In the genomic region with DNA sequence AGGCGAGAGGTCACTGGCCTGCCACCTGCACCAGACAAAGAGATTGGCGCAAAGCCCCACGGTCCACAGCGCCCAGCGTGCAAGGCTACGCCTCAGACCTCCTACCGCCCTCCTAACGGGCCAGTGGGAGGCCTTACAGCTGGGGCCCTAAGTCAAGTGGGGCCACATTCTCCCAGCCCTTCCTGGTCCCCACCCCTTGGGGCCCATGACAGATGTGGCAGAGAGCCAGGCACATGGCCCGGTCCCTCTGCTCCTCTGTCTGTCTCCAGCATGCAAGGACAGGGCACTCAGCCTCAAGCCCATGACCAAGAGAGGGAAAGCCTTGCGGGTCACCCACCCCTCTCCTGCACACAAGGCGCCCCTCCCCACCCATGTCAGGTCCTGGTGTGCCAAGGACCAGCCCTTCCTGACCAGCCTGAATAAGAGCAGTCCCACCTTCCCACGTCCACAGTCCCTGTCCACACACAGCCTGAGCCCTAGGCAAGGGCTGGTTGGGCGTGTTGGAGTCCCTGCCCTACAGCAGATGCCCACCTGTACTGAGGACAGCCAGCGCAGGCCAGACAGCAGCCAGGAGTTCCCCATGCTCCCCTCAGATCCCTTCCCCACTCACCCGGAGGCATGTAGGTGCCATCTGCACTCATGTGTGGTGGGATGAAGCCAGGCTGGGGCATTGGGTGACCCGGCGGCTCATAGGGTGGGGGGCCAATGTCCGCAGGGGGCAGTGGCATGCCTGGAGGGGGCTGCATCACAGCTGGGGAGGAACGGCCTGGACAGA, we compare ENCODE assay signal across 18 cellular contexts. TPM values are rescaled to one million over a fixed set of nuclear protein-coding genes. Genes with fewer than 3 reads are reported as not detected.
DNase-seq lines count a peak whose midpoint lies in the region; ATAC-seq, FAIRE-seq and TF ChIP-seq lines count a peak whose summit lies in the region.
"Had no signal": no experiment of that assay in that cellular context is flagged by ENCODE, and none has a peak within 500 bp of the region (broad histone marks: within the 10 kb centered on the region; RNA-seq: fewer than 3 reads in every experiment).

No MANE protein-coding gene starts in this region.

- TF ChIP-seq CTCF in activated CD8-positive, alpha-beta T cell treated with anti-CD3 and anti-CD28 coated beads for 36 hours (IDR thresholded peaks at IDR 0.05), result no peak
- no peak for TF ChIP-seq CTCF in cardiac muscle cell (IDR thresholded peaks at IDR 0.05; ENCODE audit: low read depth, low read length)
- TF ChIP-seq CTCF in gastroesophageal sphincter (IDR thresholded peaks at IDR 0.05), result no peak

- H3K27me3 Mint-ChIP-seq in activated CD8-positive, alpha-beta T cell treated with anti-CD3 and anti-CD28 coated beads for 36 hours, result no peaks in the 10 kb centered on the region

- TF ChIP-seq POLR2A in GM12892 (IDR thresholded peaks at IDR 0.05; ENCODE audit: low read depth, low read length) (no peak), gastroesophageal sphincter (IDR thresholded peaks at IDR 0.05) (no peak)

- H3K36me3 ChIP-seq in cardiac muscle cell, result peaks cover 11% of the 10 kb centered on the region
- peaks cover 0 to 56% of the 10 kb centered on the region in 2 donors for H3K36me3 ChIP-seq in gastroesophageal sphincter

- no peak for DNase-seq in GM12892 (ENCODE audit: insufficient read length)
- DNase-seq in activated CD8-positive, alpha-beta T cell treated with anti-CD3 and anti-CD28 coated beads for 36 hours, result no peak
- no peak for DNase-seq in cardiac muscle cell (ENCODE audit: low read depth in 1 of 2, low spot score in 1 of 2)
- DNase-seq in stimulated activated effector memory CD8-positive, alpha-beta T cell treated with anti-CD3 and anti-CD28 coated beads, Interleukin-12 subunit alpha, Interleukin-12 subunit beta, amount 100 ng/mL, for 72 hours (ENCODE audit: low spot score in 2 of 2), result no peak
- no peak for DNase-seq in hepatic stellate cell (ENCODE audit: low spot score)
- no peak for DNase-seq in dermis blood vessel endothelial cell
- DNase-seq: activated CD4-positive, CD25-positive, alpha-beta regulatory T cell treated with anti-CD3 and anti-CD28 coated beads, Interleukin-2, amount 50 U/mL, for 72 hours; activated effector memory CD4-positive, alpha-beta T cell treated with Interleukin-2 at 50 U/mL for 16 hours; NCI-H1092; NCI-H510A treated with DMSO at 0.1 percent for 48 hours; stimulated activated CD4-positive, alpha-beta T cell treated with anti-CD3 and anti-CD28 coated beads, Interleukin-4, amount 100 ng/mL, for 24 hours; stimulated activated naive CD4-positive, alpha-beta T cell treated with Interleukin-2 at 50 U/mL for 16 hours had no signal

- H3K9me3 ChIP-seq in cardiac muscle cell (ENCODE audit: low read depth) (no peaks in the 10 kb centered on the region), gastroesophageal sphincter (no peaks in the 10 kb centered on the region)

- no peak overlapping the region for H3K4me3 ChIP-seq in cardiac muscle cell
- no peak overlapping the region for H3K4me3 ChIP-seq in gastroesophageal sphincter
- H3K4me3 ChIP-seq: hepatocyte had no signal

- 71 to 80% methylated on average over 1 of the region's 19 CpGs for WGBS in gastroesophageal sphincter (ENCODE audit: low coverage in 1 of 2), 2 donors

- H3K27ac Mint-ChIP-seq in activated CD8-positive, alpha-beta T cell treated with anti-CD3 and anti-CD28 coated beads for 36 hours, result peak overlapping the region; percentile 43
- H3K27ac Mint-ChIP-seq in stimulated activated effector memory CD8-positive, alpha-beta T cell treated with anti-CD3 and anti-CD28 coated beads, Interleukin-12 subunit alpha, Interleukin-12 subunit beta, amount 100 ng/mL, for 72 hours, result peak overlapping the region; percentile 96
- H3K27ac Mint-ChIP-seq: nephron had no signal

- CTCF ChIA-PET in activated CD8-positive, alpha-beta T cell treated with anti-CD3 and anti-CD28 coated beads for 36 hours (lab: Charles Lee), result interaction anchor here (0.5 to 1.9 kb wide), 2 partner anchors 35 to 86 kb away, joined by 3 to 9 read pairs; no protein-coding TSS in a partner anchor

- peaks cover 44% of the 10 kb centered on the region for H3K4me1 Mint-ChIP-seq in activated CD8-positive, alpha-beta T cell treated with anti-CD3 and anti-CD28 coated beads for 36 hours (ENCODE audit: low read depth)
- peaks cover 52% of the 10 kb centered on the region for H3K4me1 Mint-ChIP-seq in stimulated activated effector memory CD8-positive, alpha-beta T cell treated with anti-CD3 and anti-CD28 coated beads, Interleukin-12 subunit alpha, Interleukin-12 subunit beta, amount 100 ng/mL, for 72 hours

- intact Hi-C loops in activated CD8-positive, alpha-beta T cell treated with anti-CD3 and anti-CD28 coated beads for 36 hours (cut with micrococcal nuclease), result no loop called here

- no peak overlapping the region for H3K4me3 Mint-ChIP-seq in activated CD8-positive, alpha-beta T cell treated with anti-CD3 and anti-CD28 coated beads for 36 hours
- no peak overlapping the region for H3K4me3 Mint-ChIP-seq in stimulated activated effector memory CD8-positive, alpha-beta T cell treated with anti-CD3 and anti-CD28 coated beads, Interleukin-12 subunit alpha, Interleukin-12 subunit beta, amount 100 ng/mL, for 72 hours
- H3K4me3 Mint-ChIP-seq: nephron had no signal

- H3K27me3 ChIP-seq in cardiac muscle cell (no peaks in the 10 kb centered on the region), gastroesophageal sphincter (no peaks in the 10 kb centered on the region)
- H3K27me3 ChIP-seq: hepatocyte had no signal

- H3K36me3 Mint-ChIP-seq in activated CD8-positive, alpha-beta T cell treated with anti-CD3 and anti-CD28 coated beads for 36 hours (ENCODE audit: low read depth), result peaks cover 21% of the 10 kb centered on the region
- H3K36me3 Mint-ChIP-seq in stimulated activated effector memory CD8-positive, alpha-beta T cell treated with anti-CD3 and anti-CD28 coated beads, Interleukin-12 subunit alpha, Interleukin-12 subunit beta, amount 100 ng/mL, for 72 hours, result peaks cover 59% of the 10 kb centered on the region

- H3K4me1 ChIP-seq in cardiac muscle cell (ENCODE audit: low read depth) (no peaks in the 10 kb centered on the region), gastroesophageal sphincter (peaks cover 0 to 59% (median 28%) of the 10 kb centered on the region in 3 donors)

- no peaks in the 10 kb centered on the region for H3K9me3 Mint-ChIP-seq in activated CD8-positive, alpha-beta T cell treated with anti-CD3 and anti-CD28 coated beads for 36 hours
- H3K9me3 Mint-ChIP-seq in stimulated activated effector memory CD8-positive, alpha-beta T cell treated with anti-CD3 and anti-CD28 coated beads, Interleukin-12 subunit alpha, Interleukin-12 subunit beta, amount 100 ng/mL, for 72 hours, result no peaks in the 10 kb centered on the region
- H3K9me3 Mint-ChIP-seq: nephron had no signal

- peak overlapping the region; percentile 10 for H3K27ac ChIP-seq in cardiac muscle cell
- peak overlapping the region in 2 of 4 donors; percentile 19 to 44 for H3K27ac ChIP-seq in gastroesophageal sphincter
- H3K27ac ChIP-seq: hepatocyte had no signal

- no peak for TF ChIP-seq EP300 in gastroesophageal sphincter (IDR thresholded peaks at IDR 0.05)

- ATAC-seq in activated CD8-positive, alpha-beta T cell treated with anti-CD3 and anti-CD28 coated beads for 36 hours, result no peak
- ATAC-seq in stimulated activated effector memory CD8-positive, alpha-beta T cell treated with anti-CD3 and anti-CD28 coated beads, Interleukin-12 subunit alpha, Interleukin-12 subunit beta, amount 100 ng/mL, for 72 hours, result no peak
- no peak for ATAC-seq in gastroesophageal sphincter
- ATAC-seq: left lobe of liver had no signal

- POLR2A ChIA-PET in activated CD8-positive, alpha-beta T cell treated with anti-CD3 and anti-CD28 coated beads for 36 hours (lab: Charles Lee), result interaction anchor here (0.9 to 1.1 kb wide), 2 partner anchors 13 to 35 kb away, joined by 3 read pairs; no protein-coding TSS in a partner anchor

- peak; percentile 9 for FAIRE-seq in GM12892 (lab: Jason Lieb, UNC)
- FAIRE-seq: D721Med had no signal

RNA-seq across cellular contexts. Expression of gene CDIP1, which starts 25.3 kb away (rescaled TPM):
- polyA plus RNA-seq in GM12892 (2012; ENCODE audit: missing spikeins), result 3.3 TPM
- total RNA-seq in activated CD8-positive, alpha-beta T cell treated with anti-CD3 and anti-CD28 coated beads for 36 hours, result 10 to 100 TPM; 31.9 to 32.2 TPM
- total RNA-seq in cardiac muscle cell, result 46.4 and 55.8 TPM in 2 replicates
- 87.6 and 88.4 TPM in 2 replicates for polyA plus RNA-seq in cardiac muscle cell
- total RNA-seq in gastroesophageal sphincter, result 10 to 100 TPM; 13.2 to 31.5 (median 18.7) TPM
- total RNA-seq in dermis blood vessel endothelial cell, result 12.9 and 17.3 TPM in 2 replicates

RNA-seq across cellular contexts. Expression of gene HMOX2, which starts 37.1 kb away (rescaled TPM):
- 25.8 TPM for polyA plus RNA-seq in GM12892 (2012; ENCODE audit: missing spikeins)
- total RNA-seq in activated CD8-positive, alpha-beta T cell treated with anti-CD3 and anti-CD28 coated beads for 36 hours, result 10 to 100 TPM; 64.7 to 65.4 TPM
- total RNA-seq in cardiac muscle cell (61.5 and 69.8 TPM in 2 replicates), gastroesophageal sphincter (10 to 100 TPM; 26.3 to 66.3 (median 36.2) TPM), dermis blood vessel endothelial cell (122 and 158 TPM in 2 replicates)
- polyA plus RNA-seq in cardiac muscle cell, result 83.7 and 101 TPM in 2 replicates

RNA-seq across cellular contexts. Expression of gene NMRAL1, which starts 38.8 kb away (rescaled TPM):
- polyA plus RNA-seq in GM12892 (2012; ENCODE audit: missing spikeins), result 45.9 TPM
- 10 to 100 TPM; 45.3 to 53.6 TPM for total RNA-seq in activated CD8-positive, alpha-beta T cell treated with anti-CD3 and anti-CD28 coated beads for 36 hours
- total RNA-seq in cardiac muscle cell (45.4 and 64.5 TPM in 2 replicates), gastroesophageal sphincter (10 to 100 TPM; 32.9 to 49.7 (median 39.3) TPM), dermis blood vessel endothelial cell (57.1 and 65.2 TPM in 2 replicates)
- 32.4 and 46.9 TPM in 2 replicates for polyA plus RNA-seq in cardiac muscle cell

RNA-seq across cellular contexts. Expression of gene C16orf96, which starts 42.9 kb away (rescaled TPM):
- not detected for polyA plus RNA-seq in GM12892 (2012; ENCODE audit: missing spikeins)
- total RNA-seq in activated CD8-positive, alpha-beta T cell treated with anti-CD3 and anti-CD28 coated beads for 36 hours, result under 1 TPM; 0.16 to 0.32 TPM
- total RNA-seq in cardiac muscle cell, result 1.9 and 3.6 TPM in 2 replicates
- 0.24 and 0.39 TPM in 2 replicates for polyA plus RNA-seq in cardiac muscle cell
- under 1 TPM in 1 of 4 donors, not detected in 3; 0.40 TPM for total RNA-seq in gastroesophageal sphincter
- total RNA-seq in dermis blood vessel endothelial cell, result not detected in 2 replicates
- total RNA-seq: IMR-90 had no signal
- polyA plus RNA-seq: hepatocyte, IMR-90 had no signal
